In the genomic region with DNA sequence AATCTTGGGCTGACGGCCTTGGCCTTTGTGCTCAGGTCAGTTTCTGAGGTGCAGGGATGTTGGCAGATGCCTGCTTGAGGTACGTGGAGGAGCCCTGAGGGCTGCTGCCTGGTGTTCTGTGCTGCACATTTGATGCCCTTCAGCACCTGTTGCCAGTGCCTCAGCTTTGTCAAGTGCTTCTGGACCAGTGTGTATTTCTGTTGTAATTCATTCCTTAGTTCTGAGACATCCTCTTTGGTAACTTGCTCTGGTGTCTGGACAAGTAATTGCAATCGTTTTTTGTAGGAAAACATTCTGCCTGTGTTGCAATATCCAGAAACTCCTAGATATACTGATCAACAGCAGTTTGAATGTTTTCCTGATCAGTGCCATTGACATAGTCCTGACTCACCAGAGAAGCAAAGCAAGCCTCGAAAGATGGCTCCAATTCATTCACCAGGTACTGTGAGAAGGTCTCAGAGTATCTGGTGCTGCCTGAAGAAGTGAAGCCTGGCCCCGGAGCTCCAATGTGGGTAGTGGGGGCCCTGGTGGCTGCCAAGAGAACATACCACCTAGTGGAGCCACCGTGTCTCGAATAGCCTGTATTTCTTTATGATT, we compare ENCODE assay signal across 10 cellular contexts. TPM values are rescaled to one million over a fixed set of nuclear protein-coding genes. Genes with fewer than 3 reads are reported as not detected.
A peak's percentile ranks its signal among the peaks of the same experiment; 100 is the strongest.
DNase-seq lines count a peak whose midpoint lies in the region; ATAC-seq lines count a peak whose summit lies in the region.
"Had no signal": no experiment of that assay in that cellular context is flagged by ENCODE, and none has a peak within 500 bp of the region (broad histone marks: within the 10 kb centered on the region; RNA-seq: fewer than 3 reads in every experiment).

No MANE protein-coding gene starts in this region.

- no peak overlapping the region for H3K23ac ChIP-seq in mesendoderm (ENCODE audit: low read length)

- H2BK15ac ChIP-seq in mesendoderm (replicated peaks; ENCODE audit: low read depth), result no peak overlapping the region

- no peaks in the 10 kb centered on the region for H3K9me3 ChIP-seq in MG63

- DNase-seq in EL, result peak; percentile 75
- DNase-seq in MG63, result peak; percentile 17
- peak; percentile 22 for DNase-seq in dermis blood vessel endothelial cell
- peak; percentile 56 for DNase-seq in mesendoderm
- no peak for DNase-seq in activated CD4-positive, alpha-beta T cell treated with anti-CD3 and anti-CD28 coated beads for 36 hours
- no peak for DNase-seq in KG1 (lab: John Stamatoyannopoulos, UW)
- DNase-seq in NCI-H1092 (lab: John Stamatoyannopoulos, UW), result no peak
- DNase-seq: NCI-H1694 had no signal

- H3K9me3 Mint-ChIP-seq in activated CD4-positive, alpha-beta T cell treated with anti-CD3 and anti-CD28 coated beads for 36 hours (ENCODE audit: low read depth), result peaks cover 2% of the 10 kb centered on the region

- H3K4me3 ChIP-seq in MG63 (no peak overlapping the region), mesendoderm (ENCODE audit: low read length) (no peak overlapping the region)
- H3K4me3 ChIP-seq: SK-N-MC had no signal

- no peaks in the 10 kb centered on the region for H3K79me1 ChIP-seq in mesendoderm (ENCODE audit: low read length)

- H3K4me2 ChIP-seq in mesendoderm (ENCODE audit: low read length), result no peak overlapping the region

- no peak overlapping the region for H3K27ac Mint-ChIP-seq in activated CD4-positive, alpha-beta T cell treated with anti-CD3 and anti-CD28 coated beads for 36 hours

- no peak overlapping the region for H4K5ac ChIP-seq in mesendoderm (ENCODE audit: low read length)

- no peak overlapping the region for H3K4me3 Mint-ChIP-seq in activated CD4-positive, alpha-beta T cell treated with anti-CD3 and anti-CD28 coated beads for 36 hours

- no peak overlapping the region for H4K8ac ChIP-seq in mesendoderm (ENCODE audit: low read depth, low read length)

- POLR2A ChIA-PET in activated CD4-positive, alpha-beta T cell treated with anti-CD3 and anti-CD28 coated beads for 36 hours (lab: Charles Lee), result no interaction called here

- H3K56ac ChIP-seq in mesendoderm (ENCODE audit: low read length), result no peak overlapping the region

- H3K27me3 Mint-ChIP-seq in activated CD4-positive, alpha-beta T cell treated with anti-CD3 and anti-CD28 coated beads for 36 hours, result no peaks in the 10 kb centered on the region

- WGBS in mesendoderm (ENCODE audit: extremely low coverage, insufficient coverage, low lambda C conversion rate), result no CpG with 5 or more reads among the region's 7 CpGs

- H3K18ac ChIP-seq in mesendoderm (ENCODE audit: low read length), result no peak overlapping the region

- H3K4ac ChIP-seq in mesendoderm (ENCODE audit: low read depth, low read length), result no peak overlapping the region

- H3K27me3 ChIP-seq in MG63 (no peaks in the 10 kb centered on the region), mesendoderm (ENCODE audit: insufficient read depth, low read length, poor library complexity) (no peaks in the 10 kb centered on the region)

- no peak overlapping the region for H2AK5ac ChIP-seq in mesendoderm (ENCODE audit: low read length)

- H3K9ac ChIP-seq in mesendoderm (ENCODE audit: low read length), result no peak overlapping the region

- CTCF ChIA-PET in activated CD4-positive, alpha-beta T cell treated with anti-CD3 and anti-CD28 coated beads for 36 hours (lab: Charles Lee), result no interaction called here

- no peak overlapping the region for H3K27ac ChIP-seq in mesendoderm (ENCODE audit: low read depth, low read length)
- H3K27ac ChIP-seq: SK-N-MC had no signal

- H3K36me3 Mint-ChIP-seq in activated CD4-positive, alpha-beta T cell treated with anti-CD3 and anti-CD28 coated beads for 36 hours (ENCODE audit: low read depth), result peaks cover 20% of the 10 kb centered on the region

- H3K4me1 Mint-ChIP-seq in activated CD4-positive, alpha-beta T cell treated with anti-CD3 and anti-CD28 coated beads for 36 hours, result no peaks in the 10 kb centered on the region

- intact Hi-C loops in activated CD4-positive, alpha-beta T cell treated with anti-CD3 and anti-CD28 coated beads for 36 hours (cut with DNase I, micrococcal nuclease), result loop anchor here in 1 of 2 experiments (5.0 kb wide), 2 partner anchors 198 to 243 kb away; no protein-coding TSS in a partner anchor

- H3K4me1 ChIP-seq in mesendoderm (ENCODE audit: control insufficient read depth, low read depth, low read length), result no peaks in the 10 kb centered on the region

- no peaks in the 10 kb centered on the region for H3K79me2 ChIP-seq in mesendoderm (ENCODE audit: control insufficient read depth, insufficient read depth, low read length)

- no peak overlapping the region for H2BK5ac ChIP-seq in mesendoderm (ENCODE audit: low read length)

- no peak overlapping the region for H2BK120ac ChIP-seq in mesendoderm (ENCODE audit: low read depth, low read length)

- ATAC-seq in activated CD4-positive, alpha-beta T cell treated with anti-CD3 and anti-CD28 coated beads for 36 hours, result no peak
- ATAC-seq in HG02981 (IDR thresholded peaks at IDR 0.05; ENCODE audit: unreplicated experiment), result no peak

- H3K36me3 ChIP-seq in MG63 (peaks cover 12% of the 10 kb centered on the region), mesendoderm (ENCODE audit: control insufficient read depth, insufficient read depth, low read length) (peaks cover 3% of the 10 kb centered on the region)

RNA-seq across cellular contexts. Expression of gene ZNF337, which starts 26.7 kb away (rescaled TPM):
- 3.7 and 7.8 TPM in 2 replicates for total RNA-seq in MG63 (2014; rRNA removed; shearing (Covaris generic); ENCODE audit: low replicate concordance)
- total RNA-seq in dermis blood vessel endothelial cell, result 16.6 and 19.1 TPM in 2 replicates
- polyA plus RNA-seq in mesendoderm (2013, experiment 1 of 2), result 3.3 TPM
- polyA plus RNA-seq in mesendoderm (2013, experiment 2 of 2), result 3.1 TPM
- total RNA-seq in activated CD4-positive, alpha-beta T cell treated with anti-CD3 and anti-CD28 coated beads for 36 hours, result 10 to 100 TPM; 12.6 TPM

RNA-seq across cellular contexts. Expression of gene NANP, which starts 46.1 kb away (rescaled TPM):
- 1.2 and 3.1 TPM in 2 replicates for total RNA-seq in MG63 (2014; rRNA removed; shearing (Covaris generic); ENCODE audit: low replicate concordance)
- total RNA-seq in dermis blood vessel endothelial cell, result 6.8 and 9.2 TPM in 2 replicates
- 7.5 TPM for polyA plus RNA-seq in mesendoderm (2013, experiment 1 of 2)
- 7.7 TPM for polyA plus RNA-seq in mesendoderm (2013, experiment 2 of 2)
- total RNA-seq in activated CD4-positive, alpha-beta T cell treated with anti-CD3 and anti-CD28 coated beads for 36 hours, result 1 to 10 TPM; 6.1 to 8.3 TPM

Comparison
In these comparisons a context has a peak if more than half of its experiments do, and no peak if none do; other contexts are left out.
1. DNase-seq: peak in EL (single experiment), MG63 (single experiment), dermis blood vessel endothelial cell (single experiment) and mesendoderm (single experiment); none in activated CD4-positive, alpha-beta T cell treated with anti-CD3 and anti-CD28 coated beads for 36 hours (single experiment), KG1 (single experiment) and NCI-H1092 (single experiment).